In the genomic region with DNA sequence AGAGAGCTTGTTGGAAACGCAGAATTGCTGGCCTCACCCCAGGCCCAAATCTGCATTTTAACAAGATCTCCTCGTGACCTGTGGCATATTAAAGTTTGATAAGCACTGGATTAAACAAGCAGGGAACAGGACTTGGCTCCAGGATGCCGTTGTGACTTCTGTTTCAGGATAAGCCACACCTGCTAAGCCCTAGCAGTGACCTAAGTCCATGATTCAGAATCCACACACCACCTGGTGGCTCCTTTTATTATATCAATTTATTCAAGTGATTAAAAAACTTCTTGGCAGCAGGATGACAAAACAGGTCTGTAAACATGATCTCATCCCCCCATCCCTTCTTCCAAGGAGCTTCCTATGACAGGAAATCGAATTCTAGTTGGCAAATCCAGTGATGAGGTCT, we compare ENCODE assay signal across 9 cellular contexts. TPM values are rescaled to one million over a fixed set of nuclear protein-coding genes. Genes with fewer than 3 reads are reported as not detected.
DNase-seq lines count a peak whose midpoint lies in the region; ATAC-seq and TF ChIP-seq lines count a peak whose summit lies in the region.
"Had no signal": no experiment of that assay in that cellular context is flagged by ENCODE, and none has a peak within 500 bp of the region (broad histone marks: within the 10 kb centered on the region; RNA-seq: fewer than 3 reads in every experiment).

No MANE protein-coding gene starts in this region.

- CTCF ChIA-PET in RWPE1 (lab: Yijun Ruan, JAX): interaction anchor here (0.6 to 1.6 kb wide), 5 partner anchors 9 to 386 kb away, joined by 3 to 6 read pairs (median 4); partner anchors contain the start of gene NAGPA

- peak; percentile 93 for ATAC-seq in left colon

- H3K27ac ChIP-seq in RWPE1: no peak overlapping the region

- DNase-seq in D341Med (ENCODE audit: low spot score): peak; percentile 67
- DNase-seq in NAMALWA (ENCODE audit: low spot score): peak; percentile 62
- peak; percentile 64 for DNase-seq in RWPE1 (ENCODE audit: low spot score)
- peak; percentile 26 to 64 for DNase-seq in left colon
- DNase-seq in activated T-cell treated with anti-CD3 and anti-CD28 coated beads, Interleukin-2, amount 50 U/mL, for 48 hours: no peak
- no peak for DNase-seq in activated naive CD4-positive, alpha-beta T cell (lab: John Stamatoyannopoulos, UW)
- DNase-seq in hepatic stellate cell (ENCODE audit: low spot score): no peak
- DNase-seq in stimulated activated CD4-positive, alpha-beta T cell treated with anti-CD3 and anti-CD28 coated beads, Interleukin-2, amount 100 ng/mL, for 24 hours: no peak
- DNase-seq: activated CD4-positive, alpha-beta T cell treated with anti-CD3 and anti-CD28 coated beads for 4 hours had no signal

- TF ChIP-seq CTCF in RWPE1 (conservative IDR thresholded peaks at IDR 0.05; ENCODE audit: low read depth): peak; percentile 15; the same call in 1 of the 2 replicates

- POLR2A ChIA-PET in RWPE1 (lab: Yijun Ruan, JAX; ENCODE audit: low non-redundant PET): no interaction called here

- intact Hi-C loops in left colon (cut with DNase I, micrococcal nuclease): no loop called here

RNA-seq across cellular contexts. Expression of gene NAGPA, which starts 9.1 kb away (rescaled TPM):
- total RNA-seq in left colon: 10 to 100 TPM; 22.7 to 22.9 TPM

RNA-seq across cellular contexts. Expression of gene C16orf89, which starts 41.1 kb away (rescaled TPM):
- total RNA-seq in left colon: 1 to 10 TPM; 2.1 to 5.0 TPM

RNA-seq across cellular contexts. Expression of gene ALG1, which starts 47.0 kb away (rescaled TPM):
- total RNA-seq in left colon: 10 to 100 TPM; 26.0 to 34.2 TPM

Comparison
In these comparisons a context has a peak if more than half of its experiments do, and no peak if none do; other contexts are left out.
1. DNase-seq: peak in D341Med (single experiment), NAMALWA (single experiment), RWPE1 (single experiment) and left colon (2 of 2); none in activated T-cell treated with anti-CD3 and anti-CD28 coated beads, Interleukin-2, amount 50 U/mL, for 48 hours (0 of 2), activated naive CD4-positive, alpha-beta T cell (0 of 4), hepatic stellate cell (single experiment) and stimulated activated CD4-positive, alpha-beta T cell treated with anti-CD3 and anti-CD28 coated beads, Interleukin-2, amount 100 ng/mL, for 24 hours (0 of 2).